In genomic region chr19:38182536-38183210, GRCh38 we compare ENCODE assay signal across 20 cellular contexts. TPM values are rescaled to one million over a fixed set of nuclear protein-coding genes. Genes with fewer than 3 reads are reported as not detected.
DNase-seq lines count a peak whose midpoint lies in the region; ATAC-seq and TF ChIP-seq lines count a peak whose summit lies in the region.
"Had no signal": no experiment of that assay in that cellular context is flagged by ENCODE, and none has a peak within 500 bp of the region (broad histone marks: within the 10 kb centered on the region; RNA-seq: fewer than 3 reads in every experiment).

No MANE protein-coding gene starts in this region.

- no CpG with 5 or more reads among the region's 21 CpGs for WGBS in H9 (ENCODE audit: extremely low coverage, insufficient read length, low lambda C conversion rate)
- WGBS in endodermal cell (ENCODE audit: insufficient coverage in 1 of 2, insufficient read length in 1 of 2), 2 experiments, result 84 to 87% methylated on average over 9 to 21 of the region's 21 CpGs
- 76% methylated on average over 13 of the region's 21 CpGs for WGBS in suprapubic skin

- no peak overlapping the region for H2BK12ac ChIP-seq in H9 (ENCODE audit: insufficient read length, low read depth, low read length)

- no peaks in the 10 kb centered on the region for H3K9me3 ChIP-seq in H9 (ENCODE audit: control insufficient read depth, low read depth, low read length)
- peaks cover 16% of the 10 kb centered on the region for H3K9me3 ChIP-seq in endodermal cell (ENCODE audit: control insufficient read depth, low read length)
- peaks cover 7% of the 10 kb centered on the region for H3K9me3 ChIP-seq in suprapubic skin

- H3K14ac ChIP-seq in H9 (ENCODE audit: insufficient read depth, low read length), result no peak overlapping the region

- no peaks in the 10 kb centered on the region for H3K27me3 ChIP-seq in H9 (ENCODE audit: insufficient read depth, low read length)
- no peaks in the 10 kb centered on the region for H3K27me3 ChIP-seq in endodermal cell (ENCODE audit: control insufficient read depth, insufficient read depth, low read length, poor library complexity, severe bottlenecking)
- H3K27me3 ChIP-seq in suprapubic skin, result no peaks in the 10 kb centered on the region
- H3K27me3 ChIP-seq: heart right ventricle had no signal

- no peak for TF ChIP-seq EP300 in suprapubic skin (IDR thresholded peaks at IDR 0.05)

- no peak overlapping the region for H2BK120ac ChIP-seq in H9 (ENCODE audit: low read depth, low read length, poor library complexity, severe bottlenecking)

- no peaks in the 10 kb centered on the region for H3K79me2 ChIP-seq in H9 (ENCODE audit: insufficient read depth, low read length)

- intact Hi-C loops in Calu3 (cut with micrococcal nuclease; ENCODE audit: unreplicated experiment), result no loop called here

- H2BK15ac ChIP-seq in H9 (ENCODE audit: low read depth, low read length), result no peak overlapping the region

- no peak overlapping the region for H3K4me3 ChIP-seq in endodermal cell (ENCODE audit: low read length)
- H3K4me3 ChIP-seq in suprapubic skin, result peak overlapping the region; percentile 43

- peak overlapping the region; percentile 54 to 80 for H3K4me3 Mint-ChIP-seq in H9
- peak overlapping the region; percentile 48 for H3K4me3 Mint-ChIP-seq in endodermal cell
- H3K4me3 Mint-ChIP-seq in mesothelial cell of epicardium, result peak overlapping the region; percentile 56
- H3K4me3 Mint-ChIP-seq in Calu3 (ENCODE audit: low read depth, unreplicated experiment), result no peak overlapping the region
- H3K4me3 Mint-ChIP-seq: CD4-positive, alpha-beta memory T cell; memory B cell; natural killer cell had no signal

- H2AFZ ChIP-seq in H9 (ENCODE audit: low read length), result no peak overlapping the region

- H4K20me1 ChIP-seq in H9 (ENCODE audit: control insufficient read depth, insufficient read depth, insufficient read length), result peaks cover 5% of the 10 kb centered on the region

- H4K8ac ChIP-seq in H9 (replicated peaks; ENCODE audit: insufficient read length, low read depth, low read length), result no peak overlapping the region

- H3K4ac ChIP-seq in H9 (ENCODE audit: low read depth, low read length), result no peak overlapping the region

- H2BK5ac ChIP-seq in H9 (ENCODE audit: insufficient read length, low read length), result no peak overlapping the region

- no peak overlapping the region for H2AK5ac ChIP-seq in H9 (ENCODE audit: insufficient read length, low read length)

- H3K27ac ChIP-seq in H9 (ENCODE audit: insufficient read length, low read depth, low read length), result no peak overlapping the region
- no peak overlapping the region for H3K27ac ChIP-seq in endodermal cell (ENCODE audit: low read depth, low read length)
- H3K27ac ChIP-seq in suprapubic skin, result peak overlapping the region; percentile 61

- no peak overlapping the region for H3K9ac ChIP-seq in H9 (ENCODE audit: extremely low read depth, insufficient read length, low read length)
- no peak overlapping the region for H3K9ac ChIP-seq in endodermal cell (ENCODE audit: extremely low read depth, low read length, poor library complexity, severe bottlenecking)

- H4K91ac ChIP-seq in H9 (ENCODE audit: insufficient read length, low read depth, low read length), result no peak overlapping the region

- peaks cover 2% of the 10 kb centered on the region; the same call in 1 of the 2 replicates for H3K27me3 Mint-ChIP-seq in H9 (ENCODE audit: low read depth)
- peaks cover 1% of the 10 kb centered on the region for H3K27me3 Mint-ChIP-seq in endodermal cell (ENCODE audit: insufficient read depth)
- H3K27me3 Mint-ChIP-seq in mesothelial cell of epicardium (ENCODE audit: low read depth), result no peaks in the 10 kb centered on the region
- H3K27me3 Mint-ChIP-seq in Calu3 (ENCODE audit: unreplicated experiment), result no peaks in the 10 kb centered on the region
- H3K27me3 Mint-ChIP-seq: CD4-positive, alpha-beta memory T cell; memory B cell had no signal

- no peak overlapping the region for H3K23ac ChIP-seq in H9 (ENCODE audit: insufficient read length, low read depth, low read length)

- BruUV-seq in Calu3 (replicated peaks; lab: Mats Ljungman, UMichigan), result no TSS peak

- H3K4me1 ChIP-seq in H9 (ENCODE audit: insufficient read depth, low read length) (peaks cover 2% of the 10 kb centered on the region; the same call in 1 of the 2 replicates), endodermal cell (ENCODE audit: control insufficient read depth, insufficient read depth, low read length) (no peaks in the 10 kb centered on the region), suprapubic skin (peaks cover 17% of the 10 kb centered on the region)

- H4K5ac ChIP-seq in H9 (ENCODE audit: insufficient read length, low read depth, low read length), result no peak overlapping the region

- no peak overlapping the region for H3K18ac ChIP-seq in H9 (ENCODE audit: insufficient read length, low read depth, low read length)

- H3K27ac Mint-ChIP-seq in H9 (no peak overlapping the region), endodermal cell (no peak overlapping the region), mesothelial cell of epicardium (no peak overlapping the region), Calu3 (ENCODE audit: unreplicated experiment) (no peak overlapping the region)
- H3K27ac Mint-ChIP-seq: memory B cell, natural killer cell had no signal

- no peaks in the 10 kb centered on the region for H3K79me1 ChIP-seq in H9 (ENCODE audit: insufficient read depth, low read depth, low read length, poor library complexity, severe bottlenecking)

- no peak overlapping the region for H2BK20ac ChIP-seq in H9 (ENCODE audit: low read depth, low read length, poor library complexity, severe bottlenecking)

- H3K36me3 ChIP-seq in endodermal cell (ENCODE audit: control insufficient read depth, insufficient read depth, low read length) (peaks cover 4% of the 10 kb centered on the region), suprapubic skin (peaks cover 21% of the 10 kb centered on the region)

- peaks cover 4% of the 10 kb centered on the region in 2 experiments for H3K9me3 Mint-ChIP-seq in H9
- peaks cover 15% of the 10 kb centered on the region for H3K9me3 Mint-ChIP-seq in endodermal cell
- peaks cover 14% of the 10 kb centered on the region for H3K9me3 Mint-ChIP-seq in mesothelial cell of epicardium
- H3K9me3 Mint-ChIP-seq in Calu3 (ENCODE audit: low read depth, unreplicated experiment), result no peaks in the 10 kb centered on the region

- H3K4me1 Mint-ChIP-seq in H9 (peaks cover 14 to 27% of the 10 kb centered on the region in 2 experiments), endodermal cell (peaks cover 11% of the 10 kb centered on the region), mesothelial cell of epicardium (peaks cover 18% of the 10 kb centered on the region), Calu3 (ENCODE audit: low read depth, unreplicated experiment) (no peaks in the 10 kb centered on the region)
- H3K4me1 Mint-ChIP-seq: CD4-positive, alpha-beta memory T cell had no signal

- no peak for TF ChIP-seq POLR2A in suprapubic skin (IDR thresholded peaks at IDR 0.05)

- CTCF ChIA-PET in Calu3 (lab: Charles Lee), result interaction anchor here (0.6 kb wide), 1 partner anchor 256 kb away, joined by 3 read pairs; no protein-coding TSS in a partner anchor

- H3K36me3 Mint-ChIP-seq in H9 (ENCODE audit: insufficient read depth in 1 of 3, low read depth in 3 of 3) (peaks cover 9 to 18% (median 16%) of the 10 kb centered on the region in 3 experiments; a peak in 6 of 7 replicates), endodermal cell (ENCODE audit: low read depth) (peaks cover 36% of the 10 kb centered on the region), mesothelial cell of epicardium (peaks cover 20% of the 10 kb centered on the region), Calu3 (ENCODE audit: insufficient read depth, unreplicated experiment) (peaks cover 13% of the 10 kb centered on the region)

- no peak overlapping the region for H3T11ph ChIP-seq in H9 (ENCODE audit: low read length)

- no peak for TF ChIP-seq CTCF in H9 (conservative IDR thresholded peaks at IDR 0.05)
- no peak for TF ChIP-seq CTCF in endodermal cell (conservative IDR thresholded peaks at IDR 0.05)
- no peak for TF ChIP-seq CTCF in mesothelial cell of epicardium (IDR thresholded peaks at IDR 0.05; ENCODE audit: unreplicated experiment)
- TF ChIP-seq CTCF in suprapubic skin (IDR thresholded peaks at IDR 0.05), result no peak
- TF ChIP-seq CTCF in Calu3 (IDR thresholded peaks at IDR 0.05; ENCODE audit: unreplicated experiment), result no peak

- no peak for DNase-seq in H9
- DNase-seq in endodermal cell, result no peak
- DNase-seq in mesothelial cell of epicardium (ENCODE audit: low spot score in 2 of 2, unreplicated experiment in 2 of 2), result no peak
- no peak for DNase-seq in suprapubic skin (ENCODE audit: low spot score in 2 of 2)
- DNase-seq in Calu3, result no peak
- DNase-seq in UCSD-AML1 (lab: John Stamatoyannopoulos, UW; ENCODE audit: unreplicated experiment), result no peak
- DNase-seq in SIG-M5 (lab: John Stamatoyannopoulos, UW), result no peak
- DNase-seq: activated naive CD4-positive, alpha-beta T cell treated with Interleukin-2 at 50 U/mL for 16 hours; CD4-positive, alpha-beta memory T cell; DMS53; effector CD4-positive, alpha-beta T cell; natural killer cell; NCI-H1436 treated with DMSO at 0.1 percent for 48 hours; NCI-H2171 treated with DMSO at 0.1 percent for 48 hours; NCI-H69; SHP77 had no signal

- ATAC-seq in HG03045 (IDR thresholded peaks at IDR 0.05; ENCODE audit: unreplicated experiment), result no peak

- H3K4me2 ChIP-seq in H9 (ENCODE audit: insufficient read depth, insufficient read length, low read length), result peak overlapping the region; percentile 70

- peaks cover 5% of the 10 kb centered on the region for H3K23me2 ChIP-seq in H9 (ENCODE audit: insufficient read length, low read depth, low read length, poor library complexity, severe bottlenecking)

- no peak overlapping the region for H3K56ac ChIP-seq in H9 (ENCODE audit: insufficient read length, low read depth, low read length)

RNA-seq across cellular contexts. Expression of gene DPF1, which starts 41.3 kb away (rescaled TPM):
- total RNA-seq in H9 (2021) (12.0 and 13.1 TPM in 2 replicates), endodermal cell (1 to 10 TPM; 3.3 to 4.5 TPM), mesothelial cell of epicardium (3.9 to 4.2 TPM (median 4.0 TPM) in 3 replicates), suprapubic skin (1 to 10 TPM in 1 of 4 donors, not detected in 3; 1.1 TPM), Calu3 (2022) (1.0 and 1.5 TPM in 2 replicates)
- polyA plus RNA-seq in endodermal cell (2013, experiment 1 of 2), result 12.8 TPM
- 14.5 TPM for polyA plus RNA-seq in endodermal cell (2013, experiment 2 of 2)
- total RNA-seq: CD4-positive, alpha-beta memory T cell; natural killer cell; subcutaneous adipose tissue had no signal
- polyA plus RNA-seq: CD4-positive, alpha-beta memory T cell had no signal
